16 cellular contexts compared by ENCODE assay signal in genomic region chr2:187528042-187528441, GRCh38. TPM values are rescaled to one million over a fixed set of nuclear protein-coding genes. Genes with fewer than 3 reads are reported as not detected.
"Had no signal": no experiment of that assay in that cellular context is flagged by ENCODE, and none has a peak within 500 bp of the region (broad histone marks: within the 10 kb centered on the region; RNA-seq: fewer than 3 reads in every experiment).

No MANE protein-coding gene starts in this region.

- H3K9me3 ChIP-seq: ascending aorta, lower lobe of right lung, tibial artery had no signal

- H3K27ac ChIP-seq: lower lobe of right lung had no signal

- H3K4me3 ChIP-seq: ascending aorta, lower lobe of right lung, tibial artery had no signal

- DNase-seq: activated CD4-positive, alpha-beta T cell treated with anti-CD3 and anti-CD28 coated beads, Interleukin-2, amount 50 U/mL, for 4 hours; activated effector memory CD4-positive, alpha-beta T cell treated with anti-CD3 and anti-CD28 coated beads, Interleukin-2, amount 50 U/mL, for 16 hours; activated naive CD4-positive, alpha-beta T cell treated with anti-CD3 and anti-CD28 coated beads, Interleukin-2, amount 50 U/mL, for 16 hours; activated T-cell treated with anti-CD3 and anti-CD28 coated beads, Interleukin-2, amount 50 U/mL, for 72 hours; cerebellar nuclear complex; effector CD8-positive, alpha-beta T cell; lower lobe of right lung; natural killer cell; posterior cingulate gyrus; stimulated activated naive CD4-positive, alpha-beta T cell; T-helper 2 cell; tibial artery had no signal

- ATAC-seq: activated T-cell treated with anti-CD3 and anti-CD28 coated beads, Interleukin-2, amount 50 U/mL, for 72 hours; lower lobe of right lung; natural killer cell had no signal

- H3K36me3 ChIP-seq: ascending aorta had no signal

- FAIRE-seq: bronchial epithelial cell, urothelium cell line had no signal

- H3K27me3 ChIP-seq: ascending aorta, tibial artery had no signal

RNA-seq across cellular contexts. Expression of gene TFPI, which starts 26.2 kb away (rescaled TPM):
- total RNA-seq: activated CD8-positive, alpha-beta memory T cell treated with anti-CD3 and anti-CD28 coated beads for 36 hours had no signal
